In the genomic region with DNA sequence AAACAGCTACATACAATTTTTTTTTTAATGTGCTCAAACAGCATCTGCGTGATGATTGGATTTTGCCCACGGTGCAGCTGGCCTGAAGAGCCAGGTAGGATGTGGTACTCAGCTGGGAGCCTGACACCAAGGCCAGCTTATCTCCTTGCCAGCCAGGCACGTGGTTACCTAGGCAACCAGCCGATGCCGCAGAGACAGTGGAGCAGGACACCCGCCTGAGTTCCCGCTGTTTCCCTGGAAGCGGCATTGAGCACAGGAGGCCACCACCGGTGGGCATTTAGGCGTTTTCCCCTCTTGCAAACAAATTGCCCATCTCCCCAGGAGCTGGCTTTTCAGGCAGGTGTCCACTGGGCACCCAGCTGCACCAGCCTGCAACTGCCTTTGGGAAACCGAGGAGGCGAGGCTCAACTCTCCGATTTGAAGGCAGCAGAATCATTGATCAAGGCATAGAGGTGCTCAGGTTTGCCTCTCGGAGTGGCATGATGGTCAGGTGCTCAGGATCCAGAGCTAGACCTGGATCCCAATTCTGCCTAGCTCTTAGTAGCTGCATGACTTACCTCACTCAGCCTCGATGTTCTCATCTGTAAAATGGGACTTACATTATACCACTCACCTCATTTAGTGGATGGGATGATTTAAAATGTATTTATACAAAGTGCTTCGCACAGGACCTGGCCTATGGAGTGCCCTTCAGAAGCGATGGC, we compare ENCODE assay signal across 13 cellular contexts.
DNase-seq lines count a peak whose midpoint lies in the region; ATAC-seq and FAIRE-seq lines count a peak whose summit lies in the region.
"Had no signal": no experiment of that assay in that cellular context is flagged by ENCODE, and none has a peak within 500 bp of the region (broad histone marks: within the 10 kb centered on the region; RNA-seq: fewer than 3 reads in every experiment).

No MANE protein-coding gene starts in this region.

- FAIRE-seq in RCC 7860 (lab: Jason Lieb, UNC) = no peak
- FAIRE-seq: TTC549 had no signal

- DNase-seq in DMS153 treated with DMSO at 0.1 percent for 48 hours (lab: John Stamatoyannopoulos, UW; ENCODE audit: unreplicated experiment) = peak; percentile 55
- peak; percentile 84 for DNase-seq in NCI-H1105 treated with DMSO at 0.1 percent for 48 hours (lab: John Stamatoyannopoulos, UW)
- DNase-seq in NCI-H748 (lab: John Stamatoyannopoulos, UW; ENCODE audit: unreplicated experiment) = peak; percentile 96
- peak; percentile 58 for DNase-seq in iPS-NIHi11 (ENCODE audit: low spot score)
- DNase-seq in RCC 7860 (ENCODE audit: low spot score) = no peak
- no peak for DNase-seq in NCI-H446 treated with DMSO at 0.1 percent for 48 hours (lab: John Stamatoyannopoulos, UW)
- no peak for DNase-seq in superior temporal gyrus (ENCODE audit: extremely low spot score)
- DNase-seq: activated CD8-positive, alpha-beta memory T cell treated with anti-CD3 and anti-CD28 coated beads, Interleukin-2, amount 10 ng/mL, durations not matched to agents 7 days and 5 days; kidney glomerular epithelial cell; NCI-H2029 treated with DMSO at 0.1 percent for 48 hours; uterus had no signal

- no peak for ATAC-seq in GM19324 (IDR thresholded peaks at IDR 0.05; ENCODE audit: low FRiP score, unreplicated experiment)
- ATAC-seq: activated CD8-positive, alpha-beta memory T cell treated with anti-CD3 and anti-CD28 coated beads, Interleukin-2, amount 10 ng/mL, durations not matched to agents 7 days and 5 days had no signal

Comparison
In these comparisons a context has a peak if more than half of its experiments do, and no peak if none do; other contexts are left out.
1. DNase-seq: peak in DMS153 treated with DMSO at 0.1 percent for 48 hours (single experiment), NCI-H1105 treated with DMSO at 0.1 percent for 48 hours (single experiment), NCI-H748 (single experiment) and iPS-NIHi11 (single experiment); none in RCC 7860 (single experiment), NCI-H446 treated with DMSO at 0.1 percent for 48 hours (single experiment) and superior temporal gyrus (single experiment).